ENCODE assay signal across 1 cellular context in the genomic region with DNA sequence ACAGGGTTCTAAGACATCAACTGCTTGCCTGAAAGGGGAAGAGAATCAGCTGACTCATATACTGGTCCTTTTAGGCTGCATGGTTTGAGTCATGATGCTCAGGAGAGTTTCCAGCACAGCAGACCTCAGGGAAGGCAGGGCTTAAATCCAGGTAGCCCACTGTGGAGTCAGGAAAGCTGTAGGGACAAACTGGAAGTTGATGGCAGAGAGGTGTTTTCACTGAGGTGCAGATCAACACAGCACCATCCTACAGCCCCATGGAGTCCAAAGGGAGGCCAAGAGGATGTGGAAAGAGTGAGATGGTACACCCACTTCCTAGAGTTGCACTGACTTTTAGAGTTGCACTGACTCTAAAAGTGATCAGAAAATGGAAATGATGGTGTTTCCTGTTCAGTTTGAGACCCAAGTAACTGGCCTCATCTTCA.
TF ChIP-seq lines count a peak whose summit lies in the region.

No MANE protein-coding gene starts in this region.

TF ChIP-seq in HepG2, 621 proteins besides CTCF, POLR2A, EP300 and RAD21 (continued from another document):
- no peak for TF ChIP-seq THAP9 (CRISPR knock-in tag; IDR thresholded peaks at IDR 0.05; ENCODE audit: borderline replicate concordance)
- no peak for TF ChIP-seq ONECUT2 (CRISPR knock-in tag; IDR thresholded peaks at IDR 0.05)
- TF ChIP-seq, protein P1, sequence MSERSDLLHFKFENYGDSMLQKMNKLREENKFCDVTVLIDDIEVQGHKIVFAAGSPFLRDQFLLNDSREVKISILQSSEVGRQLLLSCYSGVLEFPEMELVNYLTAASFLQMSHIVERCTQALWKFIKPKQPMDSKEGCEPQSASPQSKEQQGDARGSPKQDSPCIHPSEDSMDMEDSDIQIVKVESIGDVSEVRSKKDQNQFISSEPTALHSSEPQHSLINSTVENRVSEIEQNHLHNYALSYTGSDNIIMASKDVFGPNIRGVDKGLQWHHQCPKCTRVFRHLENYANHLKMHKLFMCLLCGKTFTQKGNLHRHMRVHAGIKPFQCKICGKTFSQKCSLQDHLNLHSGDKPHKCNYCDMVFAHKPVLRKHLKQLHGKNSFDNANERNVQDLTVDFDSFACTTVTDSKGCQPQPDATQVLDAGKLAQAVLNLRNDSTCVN (CRISPR knock-in tag; IDR thresholded peaks at IDR 0.05; ENCODE audit: borderline replicate concordance) = no peak
- TF ChIP-seq ZNF230 (CRISPR knock-in tag; IDR thresholded peaks at IDR 0.05) = no peak
- no peak for TF ChIP-seq ZNF562 (CRISPR knock-in tag; IDR thresholded peaks at IDR 0.05; ENCODE audit: borderline replicate concordance)
- TF ChIP-seq MED8 (CRISPR knock-in tag; IDR thresholded peaks at IDR 0.05; ENCODE audit: insufficient replicate concordance) = no peak
- TF ChIP-seq ZBTB34 (CRISPR knock-in tag; IDR thresholded peaks at IDR 0.05) = no peak
- TF ChIP-seq, protein P2, sequence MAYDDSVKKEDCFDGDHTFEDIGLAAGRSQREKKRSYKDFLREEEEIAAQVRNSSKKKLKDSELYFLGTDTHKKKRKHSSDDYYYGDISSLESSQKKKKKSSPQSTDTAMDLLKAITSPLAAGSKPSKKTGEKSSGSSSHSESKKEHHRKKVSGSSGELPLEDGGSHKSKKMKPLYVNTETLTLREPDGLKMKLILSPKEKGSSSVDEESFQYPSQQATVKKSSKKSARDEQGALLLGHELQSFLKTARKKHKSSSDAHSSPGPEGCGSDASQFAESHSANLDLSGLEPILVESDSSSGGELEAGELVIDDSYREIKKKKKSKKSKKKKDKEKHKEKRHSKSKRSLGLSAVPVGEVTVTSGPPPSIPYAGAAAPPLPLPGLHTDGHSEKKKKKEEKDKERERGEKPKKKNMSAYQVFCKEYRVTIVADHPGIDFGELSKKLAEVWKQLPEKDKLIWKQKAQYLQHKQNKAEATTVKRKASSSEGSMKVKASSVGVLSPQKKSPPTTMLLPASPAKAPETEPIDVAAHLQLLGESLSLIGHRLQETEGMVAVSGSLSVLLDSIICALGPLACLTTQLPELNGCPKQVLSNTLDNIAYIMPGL (CRISPR knock-in tag; IDR thresholded peaks at IDR 0.05; ENCODE audit: borderline replicate concordance in 1 of 2, low read depth in 1 of 2) = no peak
- no peak for TF ChIP-seq SAFB2 (CRISPR knock-in tag; IDR thresholded peaks at IDR 0.05; ENCODE audit: borderline replicate concordance, low read depth)
- TF ChIP-seq, protein P3, sequence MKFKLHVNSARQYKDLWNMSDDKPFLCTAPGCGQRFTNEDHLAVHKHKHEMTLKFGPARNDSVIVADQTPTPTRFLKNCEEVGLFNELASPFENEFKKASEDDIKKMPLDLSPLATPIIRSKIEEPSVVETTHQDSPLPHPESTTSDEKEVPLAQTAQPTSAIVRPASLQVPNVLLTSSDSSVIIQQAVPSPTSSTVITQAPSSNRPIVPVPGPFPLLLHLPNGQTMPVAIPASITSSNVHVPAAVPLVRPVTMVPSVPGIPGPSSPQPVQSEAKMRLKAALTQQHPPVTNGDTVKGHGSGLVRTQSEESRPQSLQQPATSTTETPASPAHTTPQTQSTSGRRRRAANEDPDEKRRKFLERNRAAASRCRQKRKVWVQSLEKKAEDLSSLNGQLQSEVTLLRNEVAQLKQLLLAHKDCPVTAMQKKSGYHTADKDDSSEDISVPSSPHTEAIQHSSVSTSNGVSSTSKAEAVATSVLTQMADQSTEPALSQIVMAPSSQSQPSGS (CRISPR knock-in tag; IDR thresholded peaks at IDR 0.05) = no peak
- TF ChIP-seq GFI1 (CRISPR knock-in tag; IDR thresholded peaks at IDR 0.05; ENCODE audit: borderline replicate concordance) = no peak
- TF ChIP-seq ZBTB20 (CRISPR knock-in tag; IDR thresholded peaks at IDR 0.05; ENCODE audit: borderline replicate concordance, low read depth) = no peak
- no peak for TF ChIP-seq NR2F2 (IDR thresholded peaks at IDR 0.05; ENCODE audit: borderline replicate concordance, low read depth)
